In the genomic region with DNA sequence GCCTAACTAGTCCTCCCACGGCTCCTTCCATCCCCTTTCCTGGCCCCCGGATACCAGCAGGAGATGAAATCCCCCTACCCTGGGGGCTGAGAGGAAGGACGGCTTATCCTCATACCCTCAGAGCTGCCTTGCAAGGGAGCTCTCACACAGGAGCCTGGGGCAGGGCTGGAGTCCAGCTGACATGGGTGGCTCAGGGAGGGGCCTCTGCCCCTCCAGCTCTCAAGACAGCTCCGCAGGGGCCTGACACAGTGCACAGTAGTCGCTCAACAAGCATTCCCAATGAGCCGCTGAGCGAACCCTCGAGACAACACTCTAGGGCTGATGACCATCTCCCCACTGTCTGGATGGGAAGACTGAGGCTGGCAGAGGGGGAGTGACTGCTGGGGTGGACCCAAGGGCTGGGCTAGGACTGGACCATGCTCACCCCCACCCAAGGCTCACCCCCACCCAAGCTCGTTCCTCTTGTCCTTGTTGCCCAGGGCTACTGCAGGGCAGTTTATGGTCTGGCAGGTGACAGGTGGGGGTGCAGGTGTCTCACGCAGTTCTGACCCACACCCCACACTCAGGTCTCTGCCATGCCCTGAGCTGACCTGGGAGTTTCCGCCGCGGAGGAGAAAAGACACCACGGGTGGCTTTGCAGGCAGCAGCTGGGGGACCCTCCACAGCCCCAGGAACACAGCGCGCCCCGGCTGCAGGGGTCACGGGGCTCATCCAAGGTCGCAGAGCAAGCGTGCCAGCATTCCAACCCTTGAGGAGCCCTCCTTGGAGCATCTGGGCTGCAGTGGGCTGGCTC, we compare ENCODE assay signal across 8 cellular contexts. TPM values are rescaled to one million over a fixed set of nuclear protein-coding genes. Genes with fewer than 3 reads are reported as not detected.
DNase-seq lines count a peak whose midpoint lies in the region; ATAC-seq, FAIRE-seq and TF ChIP-seq lines count a peak whose summit lies in the region.

No MANE protein-coding gene starts in this region.

- no peaks in the 10 kb centered on the region for H3K27me3 ChIP-seq in suprapubic skin

- intact Hi-C loops in activated CD4-positive, alpha-beta T cell treated with anti-CD3 and anti-CD28 coated beads for 36 hours (cut with DNase I, micrococcal nuclease): loop anchor here in 1 of 2 experiments (5.0 kb wide), 1 partner anchor 55 kb away; the partner anchor contains the start of gene PIAS4
- intact Hi-C loops in kidney (cut with DNase I): no loop called here

- peak overlapping the region in 1 of 2 donors; percentile 69 for H3K4me3 ChIP-seq in kidney (ENCODE audit: low read length in 2 of 2)
- H3K4me3 ChIP-seq in suprapubic skin: peak overlapping the region; percentile 99

- no peak for TF ChIP-seq EP300 in suprapubic skin (IDR thresholded peaks at IDR 0.05)

- no peaks in the 10 kb centered on the region for H3K9me3 Mint-ChIP-seq in activated CD4-positive, alpha-beta T cell treated with anti-CD3 and anti-CD28 coated beads for 36 hours (ENCODE audit: low read depth)

- WGBS in adipose tissue, 3 donors: 47 to 72% (median 61%) methylated on average over 20 of the region's 20 CpGs
- 66% methylated on average over 13 of the region's 20 CpGs for WGBS in suprapubic skin

- DNase-seq in activated CD4-positive, alpha-beta T cell treated with anti-CD3 and anti-CD28 coated beads for 36 hours: no peak
- DNase-seq in activated CD4-positive, alpha-beta T cell treated with anti-CD3 and anti-CD28 coated beads, Interleukin-2, amount 50 U/mL, for 48 hours: no peak
- DNase-seq in kidney (peak; percentile 76), suprapubic skin (ENCODE audit: low spot score in 2 of 2) (no peak), A172 (ENCODE audit: low spot score) (no peak), cerebellar nuclear complex (lab: John Stamatoyannopoulos, UW) (no peak)

- peak overlapping the region in 1 of 2 donors; percentile 77 for H3K9ac ChIP-seq in kidney (ENCODE audit: low read length in 2 of 2)

- no peaks in the 10 kb centered on the region for H3K36me3 ChIP-seq in kidney (ENCODE audit: control insufficient read depth in 1 of 2, insufficient read depth in 2 of 2, low read length in 2 of 2)
- no peaks in the 10 kb centered on the region for H3K36me3 ChIP-seq in suprapubic skin

- no peak for ATAC-seq in activated CD4-positive, alpha-beta T cell treated with anti-CD3 and anti-CD28 coated beads for 36 hours
- ATAC-seq in HG02623 (IDR thresholded peaks at IDR 0.05; ENCODE audit: unreplicated experiment): no peak

- H3K4me1 Mint-ChIP-seq in activated CD4-positive, alpha-beta T cell treated with anti-CD3 and anti-CD28 coated beads for 36 hours: peaks cover 40% of the 10 kb centered on the region

- POLR2A ChIA-PET in activated CD4-positive, alpha-beta T cell treated with anti-CD3 and anti-CD28 coated beads for 36 hours (lab: Charles Lee): interaction anchor here (0.6 kb wide), 1 partner anchor 77 kb away, joined by 3 read pairs; no protein-coding TSS in a partner anchor

- TF ChIP-seq POLR2A in suprapubic skin (IDR thresholded peaks at IDR 0.05): no peak

- H3K4me1 ChIP-seq in kidney (ENCODE audit: control insufficient read depth in 1 of 2, insufficient read depth in 1 of 2, low read depth in 1 of 2, low read length in 2 of 2) (peaks cover 22 to 47% of the 10 kb centered on the region in 2 donors), suprapubic skin (peaks cover 69% of the 10 kb centered on the region)

- H3K4me3 Mint-ChIP-seq in activated CD4-positive, alpha-beta T cell treated with anti-CD3 and anti-CD28 coated beads for 36 hours: peak overlapping the region; percentile 79

- no peak for TF ChIP-seq CTCF in kidney (IDR thresholded peaks at IDR 0.05; ENCODE audit: borderline replicate concordance, extremely low read depth, insufficient read depth)
- TF ChIP-seq CTCF in suprapubic skin (IDR thresholded peaks at IDR 0.05): no peak

- peak overlapping the region; percentile 53 for H3K27ac ChIP-seq in adipose tissue (ENCODE audit: low read depth, low read length)
- peak overlapping the region; percentile 95 to 96 for H3K27ac ChIP-seq in kidney (ENCODE audit: low read depth in 2 of 2, low read length in 2 of 2)
- peak overlapping the region; percentile 86 for H3K27ac ChIP-seq in suprapubic skin

- no peak for FAIRE-seq in kidney (lab: Jason Lieb, UNC)

- CTCF ChIA-PET in activated CD4-positive, alpha-beta T cell treated with anti-CD3 and anti-CD28 coated beads for 36 hours (lab: Charles Lee): interaction anchor here (1.7 kb wide), 1 partner anchor 77 kb away, joined by 4 read pairs; no protein-coding TSS in a partner anchor

- H3K27me3 Mint-ChIP-seq in activated CD4-positive, alpha-beta T cell treated with anti-CD3 and anti-CD28 coated beads for 36 hours: no peaks in the 10 kb centered on the region

- H3K27ac Mint-ChIP-seq in activated CD4-positive, alpha-beta T cell treated with anti-CD3 and anti-CD28 coated beads for 36 hours: peak overlapping the region; percentile 19

- peaks cover 8% of the 10 kb centered on the region for H3K36me3 Mint-ChIP-seq in activated CD4-positive, alpha-beta T cell treated with anti-CD3 and anti-CD28 coated beads for 36 hours (ENCODE audit: low read depth)

- no peaks in the 10 kb centered on the region for H3K9me3 ChIP-seq in kidney (ENCODE audit: control insufficient read depth in 1 of 2, low read length in 2 of 2)
- no peaks in the 10 kb centered on the region for H3K9me3 ChIP-seq in suprapubic skin

RNA-seq across cellular contexts. Expression of gene ZBTB7A, which starts 3.9 kb away (rescaled TPM):
- 10 to 100 TPM; 24.0 to 26.4 TPM for total RNA-seq in activated CD4-positive, alpha-beta T cell treated with anti-CD3 and anti-CD28 coated beads for 36 hours
- polyA plus RNA-seq in adipose tissue (10 to 100 TPM in 2 of 3 donors, 1 to 10 TPM in 1; 7.4 to 21.9 (median 10.8) TPM), kidney (ENCODE audit: insufficient read depth, low read depth, low replicate concordance) (8.9 TPM)
- total RNA-seq in kidney (53.2 TPM), suprapubic skin (10 to 100 TPM; 60.3 to 94.2 (median 77.4) TPM)
- total RNA-seq in A172 (2014; rRNA removed; shearing (Covaris generic)): 15.8 and 16.4 TPM in 2 replicates

RNA-seq across cellular contexts. Expression of gene PIAS4, which starts 55.2 kb away (rescaled TPM):
- 10 to 100 TPM; 23.0 to 37.3 TPM for total RNA-seq in activated CD4-positive, alpha-beta T cell treated with anti-CD3 and anti-CD28 coated beads for 36 hours
- polyA plus RNA-seq in adipose tissue: 10 to 100 TPM in 2 of 3 donors, 1 to 10 TPM in 1; 9.0 to 13.3 (median 10.9) TPM
- 25.0 TPM for total RNA-seq in kidney
- polyA plus RNA-seq in kidney (ENCODE audit: insufficient read depth, low read depth, low replicate concordance): 9.8 TPM
- 10 to 100 TPM; 17.1 to 28.7 (median 22.6) TPM for total RNA-seq in suprapubic skin
- total RNA-seq in A172 (2014; rRNA removed; shearing (Covaris generic)): 28.7 and 33.9 TPM in 2 replicates
